Comparison of ENCODE assay signal across 1 cellular context in genomic region chr5:150426165-150426564, GRCh38. TPM values are rescaled to one million over a fixed set of nuclear protein-coding genes. Genes with fewer than 3 reads are reported as not detected.
"Had no signal": no experiment of that assay in that cellular context is flagged by ENCODE, and none has a peak within 500 bp of the region (broad histone marks: within the 10 kb centered on the region; RNA-seq: fewer than 3 reads in every experiment).

No MANE protein-coding gene starts in this region.

RNA-seq across cellular contexts. Expression of gene CD74, which starts 13.5 kb away (rescaled TPM):
- total RNA-seq: SJSA1 had no signal
